In genomic region chr11:15216678-15217077, GRCh38 we compare ENCODE assay signal across 1 cellular context.
TF ChIP-seq lines count a peak whose summit lies in the region.

No MANE protein-coding gene starts in this region.

TF ChIP-seq in A549, 52 proteins besides CTCF, POLR2A, EP300 and RAD21 (continued from another document):
- TF ChIP-seq PBX3 (IDR thresholded peaks at IDR 0.05) (no peak), POLR2AphosphoS2 (conservative IDR thresholded peaks at IDR 0.05; ENCODE audit: low read length) (no peak), MAZ (IDR thresholded peaks at IDR 0.05; ENCODE audit: borderline replicate concordance, low read depth, low read length) (no peak), GATA3 (IDR thresholded peaks at IDR 0.05; ENCODE audit: borderline replicate concordance) (no peak), E2F6 (IDR thresholded peaks at IDR 0.05; ENCODE audit: borderline replicate concordance, low read depth) (no peak), ATOH8 (CRISPR knock-in tag; IDR thresholded peaks at IDR 0.05; ENCODE audit: low read depth) (no peak), BCL3 (IDR thresholded peaks at IDR 0.05) (no peak)
